ENCODE assay signal across 10 cellular contexts in the genomic region with DNA sequence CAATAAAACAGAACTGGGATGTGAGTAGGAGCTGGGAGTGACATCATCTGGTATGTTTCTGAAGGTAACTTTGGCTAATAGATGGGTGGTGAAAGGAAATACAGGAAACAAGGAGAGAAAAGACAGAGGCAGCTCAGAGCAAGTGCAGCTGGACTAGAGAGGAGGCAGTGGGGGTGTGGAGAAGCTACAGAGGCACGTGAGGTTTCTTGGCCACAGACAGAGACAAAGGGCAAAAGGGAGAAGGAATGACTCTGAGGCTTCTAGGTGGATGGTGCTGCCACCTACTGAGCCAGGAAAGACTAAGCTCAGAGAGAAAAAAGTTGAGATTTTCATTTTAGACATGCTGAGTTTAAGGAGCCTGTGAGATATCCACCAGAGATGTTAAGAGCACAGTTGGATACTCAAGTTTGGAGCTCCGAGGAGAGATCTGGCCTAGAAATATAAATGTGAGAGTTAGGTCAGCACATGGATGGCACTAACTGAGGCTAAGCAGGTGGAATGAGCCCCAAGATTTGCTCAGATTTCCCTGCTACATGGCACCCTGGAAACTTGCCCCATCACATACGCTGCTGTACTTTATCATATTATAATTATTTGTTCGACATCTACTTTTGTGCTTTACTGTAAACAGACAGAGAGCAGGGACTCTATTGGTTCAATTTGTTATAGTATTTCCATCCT.
DNase-seq lines count a peak whose midpoint lies in the region; ATAC-seq and TF ChIP-seq lines count a peak whose summit lies in the region.
"Had no signal": no experiment of that assay in that cellular context is flagged by ENCODE, and none has a peak within 500 bp of the region (broad histone marks: within the 10 kb centered on the region; RNA-seq: fewer than 3 reads in every experiment).

No MANE protein-coding gene starts in this region.

- H3K4me3 ChIP-seq in OCI-LY1 (ENCODE audit: low read depth, low read length, poor library complexity, severe bottlenecking) (no peak overlapping the region), neural progenitor cell (no peak overlapping the region)
- H3K4me3 ChIP-seq: SK-N-MC had no signal

- peaks cover 13% of the 10 kb centered on the region for H3K36me3 Mint-ChIP-seq in neural progenitor cell

- H2AFZ ChIP-seq in OCI-LY1 (ENCODE audit: low read length) (no peak overlapping the region), neural progenitor cell (replicated peaks) (peak overlapping the region; percentile 52)

- peaks cover 2% of the 10 kb centered on the region for H3K27me3 Mint-ChIP-seq in neural progenitor cell (ENCODE audit: insufficient read depth, low read depth)

- peak; percentile 16 for DNase-seq in CD1c-positive myeloid dendritic cell (ENCODE audit: extremely low spot score)
- DNase-seq in epidermal melanocyte (ENCODE audit: insufficient read length, low spot score): peak; percentile 31
- peak; percentile 59 for DNase-seq in neural progenitor cell (ENCODE audit: low spot score)
- no peak for DNase-seq in activated CD8-positive, alpha-beta memory T cell treated with anti-CD3 and anti-CD28 coated beads, Interleukin-2, amount 50 U/mL, for 4 hours

- no peak overlapping the region for H3K27ac ChIP-seq in OCI-LY1 (ENCODE audit: low read depth, low read length, poor library complexity, severe bottlenecking)
- no peak overlapping the region for H3K27ac ChIP-seq in neural progenitor cell
- H3K27ac ChIP-seq: SK-N-MC had no signal

- H3K27me3 ChIP-seq in OCI-LY1 (ENCODE audit: insufficient read depth, low read length) (0 out of 2 replicates have a peak, but pooled peaks cover 4% of the 10 kb centered on the region), neural progenitor cell (no peaks in the 10 kb centered on the region)

- H3K4me2 ChIP-seq in OCI-LY1 (ENCODE audit: low read length) (no peak overlapping the region), neural progenitor cell (no peak overlapping the region)

- H4K20me1 ChIP-seq in OCI-LY1 (ENCODE audit: insufficient read depth, low read length) (no peaks in the 10 kb centered on the region), neural progenitor cell (ENCODE audit: low read depth) (no peaks in the 10 kb centered on the region)

- H3K9me3 Mint-ChIP-seq in neural progenitor cell: peaks cover 7% of the 10 kb centered on the region

- H3K27ac Mint-ChIP-seq in neural progenitor cell: peak overlapping the region; percentile 66

- ATAC-seq in GM18861 (IDR thresholded peaks at IDR 0.05; ENCODE audit: unreplicated experiment) (peak; percentile 72), HG03159 (IDR thresholded peaks at IDR 0.05; ENCODE audit: unreplicated experiment) (peak; percentile 83), GM21423 (IDR thresholded peaks at IDR 0.05; ENCODE audit: unreplicated experiment) (no peak)

- H3K9me2 ChIP-seq in OCI-LY1 (ENCODE audit: low read depth, low read length): no peaks in the 10 kb centered on the region

- H3K79me2 ChIP-seq in OCI-LY1 (ENCODE audit: insufficient read depth, low read length) (no peaks in the 10 kb centered on the region), neural progenitor cell (ENCODE audit: low read depth) (no peaks in the 10 kb centered on the region)

- H3K36me3 ChIP-seq in OCI-LY1 (ENCODE audit: insufficient read depth, low read length) (no peaks in the 10 kb centered on the region), neural progenitor cell (no peaks in the 10 kb centered on the region)

- H3K9ac ChIP-seq in OCI-LY1 (ENCODE audit: low read length): no peak overlapping the region
- no peak overlapping the region for H3K9ac ChIP-seq in neural progenitor cell

- peaks cover 8% of the 10 kb centered on the region for H3K4me1 Mint-ChIP-seq in neural progenitor cell
- H3K4me1 Mint-ChIP-seq: nephron had no signal

- H3K4me1 ChIP-seq in OCI-LY1 (ENCODE audit: insufficient read depth, low read length, severe bottlenecking): no peaks in the 10 kb centered on the region
- H3K4me1 ChIP-seq in neural progenitor cell: peaks cover 6% of the 10 kb centered on the region

- TF ChIP-seq CTCF in OCI-LY1 (IDR thresholded peaks at IDR 0.05; ENCODE audit: low read length) (peak; percentile 72), neural progenitor cell (IDR thresholded peaks at IDR 0.05) (peak; percentile 51)

- no peak overlapping the region for H3K4me3 Mint-ChIP-seq in neural progenitor cell
- H3K4me3 Mint-ChIP-seq: nephron had no signal

- H3K9me3 ChIP-seq in OCI-LY1 (ENCODE audit: low read length) (no peaks in the 10 kb centered on the region), neural progenitor cell (ENCODE audit: low read depth) (no peaks in the 10 kb centered on the region)

- H3F3A ChIP-seq in OCI-LY1 (ENCODE audit: insufficient read depth, low read length) (no peaks in the 10 kb centered on the region), neural progenitor cell (ENCODE audit: low read depth) (no peaks in the 10 kb centered on the region)
